In the genomic region with DNA sequence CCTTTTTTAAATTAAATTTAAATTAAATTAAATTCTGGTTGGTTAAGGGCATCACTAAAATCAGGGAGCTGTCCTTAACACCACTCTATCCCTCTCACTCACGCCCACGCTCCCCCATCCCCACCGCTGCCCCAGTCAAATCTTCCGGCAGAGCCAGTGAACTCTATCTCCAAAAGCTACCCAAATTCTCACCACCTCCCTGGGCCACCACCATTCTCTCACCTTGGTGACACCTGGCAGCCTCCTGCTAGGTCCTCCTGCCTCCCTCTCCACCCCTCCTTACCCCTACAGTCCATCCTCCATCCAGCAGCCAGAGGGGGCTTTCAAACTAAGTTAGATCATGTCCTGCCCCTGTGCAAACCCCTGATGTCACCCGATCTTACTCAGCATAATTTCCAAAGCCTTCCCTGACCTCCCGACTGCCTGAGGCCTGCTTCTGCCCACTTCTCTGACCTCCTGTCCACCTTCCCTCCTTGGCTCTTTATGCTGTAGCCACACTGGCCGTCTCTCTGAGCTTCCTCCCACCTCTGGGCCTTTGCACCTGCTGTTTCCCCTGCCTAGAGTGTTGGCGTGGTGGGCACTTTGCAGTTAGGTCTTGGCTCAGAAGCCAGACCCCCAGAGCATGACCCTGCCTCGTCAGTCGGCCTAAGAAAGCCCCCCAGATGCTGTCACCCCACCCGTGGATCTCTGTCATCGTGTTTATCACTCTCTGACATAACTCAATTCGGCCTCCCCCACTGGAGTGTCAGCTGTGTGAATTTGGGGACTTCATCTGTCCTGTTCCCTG, we compare ENCODE assay signal across 1 cellular context.
TF ChIP-seq lines count a peak whose summit lies in the region.

No MANE protein-coding gene starts in this region.

TF ChIP-seq in HepG2, 621 proteins besides CTCF, POLR2A, EP300 and RAD21 (continues in another document):
- TF ChIP-seq GTF3A (CRISPR knock-in tag; conservative IDR thresholded peaks at IDR 0.05) (no peak), KLF16 (CRISPR knock-in tag; IDR thresholded peaks at IDR 0.05) (no peak), MLLT10 (CRISPR knock-in tag; IDR thresholded peaks at IDR 0.05) (no peak), EEA1 (CRISPR knock-in tag; IDR thresholded peaks at IDR 0.05; ENCODE audit: borderline replicate concordance) (0 out of 2 replicates have a peak, but pooled peaks have one; percentile 23), HMG20A (CRISPR knock-in tag; IDR thresholded peaks at IDR 0.05; ENCODE audit: borderline replicate concordance) (no peak), MAFK (conservative IDR thresholded peaks at IDR 0.05 in 1 of 2, IDR thresholded peaks at IDR 0.05 in 1 of 2; ENCODE audit: low read length in 2 of 2) (peak; percentile 84 to 87), ZNF350 (CRISPR knock-in tag; IDR thresholded peaks at IDR 0.05; ENCODE audit: borderline replicate concordance, low read depth) (peak; percentile 52; the same call in 1 of the 2 replicates), ZFP90 (CRISPR knock-in tag; IDR thresholded peaks at IDR 0.05; ENCODE audit: borderline replicate concordance) (no peak), SNAPC2 (CRISPR knock-in tag; IDR thresholded peaks at IDR 0.05) (no peak), MAFF (IDR thresholded peaks at IDR 0.05; ENCODE audit: low read depth, low read length) (peak; percentile 79), STAG1 (CRISPR knock-in tag; IDR thresholded peaks at IDR 0.05) (0 out of 2 replicates have a peak, but pooled peaks have one; percentile 10), ZNF562 (CRISPR knock-in tag; IDR thresholded peaks at IDR 0.05; ENCODE audit: borderline replicate concordance) (no peak), ZIK1 (CRISPR knock-in tag; IDR thresholded peaks at IDR 0.05; ENCODE audit: borderline replicate concordance, low read depth) (no peak), ZNF782 (CRISPR knock-in tag; IDR thresholded peaks at IDR 0.05; ENCODE audit: borderline replicate concordance) (no peak), NAIF1 (CRISPR knock-in tag; IDR thresholded peaks at IDR 0.05; ENCODE audit: borderline replicate concordance) (no peak), ZSCAN12 (CRISPR knock-in tag; IDR thresholded peaks at IDR 0.05) (no peak), MAFG (CRISPR knock-in tag; IDR thresholded peaks at IDR 0.05) (peak; percentile 75), ZNF530 (CRISPR knock-in tag; IDR thresholded peaks at IDR 0.05; ENCODE audit: low read depth) (no peak), RXRB (CRISPR knock-in tag; IDR thresholded peaks at IDR 0.05; ENCODE audit: borderline replicate concordance) (no peak), ZNF432 (CRISPR knock-in tag; IDR thresholded peaks at IDR 0.05; ENCODE audit: borderline replicate concordance) (no peak), SNRNP70 (IDR thresholded peaks at IDR 0.05; ENCODE audit: low read depth, low read length) (no peak), ZFP37 (CRISPR knock-in tag; IDR thresholded peaks at IDR 0.05; ENCODE audit: borderline replicate concordance) (no peak), YEATS2 (CRISPR knock-in tag; IDR thresholded peaks at IDR 0.05; ENCODE audit: borderline replicate concordance) (no peak), KDM2A (CRISPR knock-in tag; IDR thresholded peaks at IDR 0.05; ENCODE audit: borderline replicate concordance, low read depth) (no peak), ATF7 (IDR thresholded peaks at IDR 0.05) (no peak), ATF7 (CRISPR knock-in tag; IDR thresholded peaks at IDR 0.05) (no peak), ZBTB21 (CRISPR knock-in tag; IDR thresholded peaks at IDR 0.05) (no peak), FOSL1 (CRISPR knock-in tag; IDR thresholded peaks at IDR 0.05; ENCODE audit: borderline replicate concordance) (no peak), ADNP (CRISPR knock-in tag; IDR thresholded peaks at IDR 0.05) (no peak)
- TF ChIP-seq, protein P1, sequence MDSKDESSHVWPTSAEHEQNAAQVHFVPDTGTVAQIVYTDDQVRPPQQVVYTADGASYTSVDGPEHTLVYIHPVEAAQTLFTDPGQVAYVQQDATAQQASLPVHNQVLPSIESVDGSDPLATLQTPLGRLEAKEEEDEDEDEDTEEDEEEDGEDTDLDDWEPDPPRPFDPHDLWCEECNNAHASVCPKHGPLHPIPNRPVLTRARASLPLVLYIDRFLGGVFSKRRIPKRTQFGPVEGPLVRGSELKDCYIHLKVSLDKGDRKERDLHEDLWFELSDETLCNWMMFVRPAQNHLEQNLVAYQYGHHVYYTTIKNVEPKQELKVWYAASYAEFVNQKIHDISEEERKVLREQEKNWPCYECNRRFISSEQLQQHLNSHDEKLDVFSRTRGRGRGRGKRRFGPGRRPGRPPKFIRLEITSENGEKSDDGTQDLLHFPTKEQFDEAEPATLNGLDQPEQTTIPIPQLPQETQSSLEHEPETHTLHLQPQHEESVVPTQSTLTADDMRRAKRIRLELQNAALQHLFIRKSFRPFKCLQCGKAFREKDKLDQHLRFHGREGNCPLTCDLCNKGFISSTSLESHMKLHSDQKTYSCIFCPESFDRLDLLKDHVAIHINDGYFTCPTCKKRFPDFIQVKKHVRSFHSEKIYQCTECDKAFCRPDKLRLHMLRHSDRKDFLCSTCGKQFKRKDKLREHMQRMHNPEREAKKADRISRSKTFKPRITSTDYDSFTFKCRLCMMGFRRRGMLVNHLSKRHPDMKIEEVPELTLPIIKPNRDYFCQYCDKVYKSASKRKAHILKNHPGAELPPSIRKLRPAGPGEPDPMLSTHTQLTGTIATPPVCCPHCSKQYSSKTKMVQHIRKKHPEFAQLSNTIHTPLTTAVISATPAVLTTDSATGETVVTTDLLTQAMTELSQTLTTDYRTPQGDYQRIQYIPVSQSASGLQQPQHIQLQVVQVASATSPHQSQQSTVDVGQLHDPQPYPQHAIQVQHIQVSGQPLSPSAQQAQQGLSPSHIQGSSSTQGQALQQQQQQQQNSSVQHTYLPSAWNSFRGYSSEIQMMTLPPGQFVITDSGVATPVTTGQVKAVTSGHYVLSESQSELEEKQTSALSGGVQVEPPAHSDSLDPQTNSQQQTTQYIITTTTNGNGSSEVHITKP (CRISPR knock-in tag; IDR thresholded peaks at IDR 0.05; ENCODE audit: low read depth), result no peak
- TF ChIP-seq, protein P2, sequence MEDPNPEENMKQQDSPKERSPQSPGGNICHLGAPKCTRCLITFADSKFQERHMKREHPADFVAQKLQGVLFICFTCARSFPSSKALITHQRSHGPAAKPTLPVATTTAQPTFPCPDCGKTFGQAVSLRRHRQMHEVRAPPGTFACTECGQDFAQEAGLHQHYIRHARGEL (CRISPR knock-in tag; IDR thresholded peaks at IDR 0.05), result 0 out of 2 replicates have a peak, but pooled peaks have one; percentile 33
- TF ChIP-seq, protein P3, sequence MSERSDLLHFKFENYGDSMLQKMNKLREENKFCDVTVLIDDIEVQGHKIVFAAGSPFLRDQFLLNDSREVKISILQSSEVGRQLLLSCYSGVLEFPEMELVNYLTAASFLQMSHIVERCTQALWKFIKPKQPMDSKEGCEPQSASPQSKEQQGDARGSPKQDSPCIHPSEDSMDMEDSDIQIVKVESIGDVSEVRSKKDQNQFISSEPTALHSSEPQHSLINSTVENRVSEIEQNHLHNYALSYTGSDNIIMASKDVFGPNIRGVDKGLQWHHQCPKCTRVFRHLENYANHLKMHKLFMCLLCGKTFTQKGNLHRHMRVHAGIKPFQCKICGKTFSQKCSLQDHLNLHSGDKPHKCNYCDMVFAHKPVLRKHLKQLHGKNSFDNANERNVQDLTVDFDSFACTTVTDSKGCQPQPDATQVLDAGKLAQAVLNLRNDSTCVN (CRISPR knock-in tag; IDR thresholded peaks at IDR 0.05; ENCODE audit: borderline replicate concordance), result no peak
- TF ChIP-seq, protein P4, sequence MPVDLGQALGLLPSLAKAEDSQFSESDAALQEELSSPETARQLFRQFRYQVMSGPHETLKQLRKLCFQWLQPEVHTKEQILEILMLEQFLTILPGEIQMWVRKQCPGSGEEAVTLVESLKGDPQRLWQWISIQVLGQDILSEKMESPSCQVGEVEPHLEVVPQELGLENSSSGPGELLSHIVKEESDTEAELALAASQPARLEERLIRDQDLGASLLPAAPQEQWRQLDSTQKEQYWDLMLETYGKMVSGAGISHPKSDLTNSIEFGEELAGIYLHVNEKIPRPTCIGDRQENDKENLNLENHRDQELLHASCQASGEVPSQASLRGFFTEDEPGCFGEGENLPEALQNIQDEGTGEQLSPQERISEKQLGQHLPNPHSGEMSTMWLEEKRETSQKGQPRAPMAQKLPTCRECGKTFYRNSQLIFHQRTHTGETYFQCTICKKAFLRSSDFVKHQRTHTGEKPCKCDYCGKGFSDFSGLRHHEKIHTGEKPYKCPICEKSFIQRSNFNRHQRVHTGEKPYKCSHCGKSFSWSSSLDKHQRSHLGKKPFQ (CRISPR knock-in tag; IDR thresholded peaks at IDR 0.05; ENCODE audit: insufficient replicate concordance), result no peak
- TF ChIP-seq, protein P5, sequence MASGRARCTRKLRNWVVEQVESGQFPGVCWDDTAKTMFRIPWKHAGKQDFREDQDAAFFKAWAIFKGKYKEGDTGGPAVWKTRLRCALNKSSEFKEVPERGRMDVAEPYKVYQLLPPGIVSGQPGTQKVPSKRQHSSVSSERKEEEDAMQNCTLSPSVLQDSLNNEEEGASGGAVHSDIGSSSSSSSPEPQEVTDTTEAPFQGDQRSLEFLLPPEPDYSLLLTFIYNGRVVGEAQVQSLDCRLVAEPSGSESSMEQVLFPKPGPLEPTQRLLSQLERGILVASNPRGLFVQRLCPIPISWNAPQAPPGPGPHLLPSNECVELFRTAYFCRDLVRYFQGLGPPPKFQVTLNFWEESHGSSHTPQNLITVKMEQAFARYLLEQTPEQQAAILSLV (CRISPR knock-in tag; IDR thresholded peaks at IDR 0.05; ENCODE audit: borderline replicate concordance), result 0 out of 2 replicates have a peak, but pooled peaks have one; percentile 32
- TF ChIP-seq, protein P6, sequence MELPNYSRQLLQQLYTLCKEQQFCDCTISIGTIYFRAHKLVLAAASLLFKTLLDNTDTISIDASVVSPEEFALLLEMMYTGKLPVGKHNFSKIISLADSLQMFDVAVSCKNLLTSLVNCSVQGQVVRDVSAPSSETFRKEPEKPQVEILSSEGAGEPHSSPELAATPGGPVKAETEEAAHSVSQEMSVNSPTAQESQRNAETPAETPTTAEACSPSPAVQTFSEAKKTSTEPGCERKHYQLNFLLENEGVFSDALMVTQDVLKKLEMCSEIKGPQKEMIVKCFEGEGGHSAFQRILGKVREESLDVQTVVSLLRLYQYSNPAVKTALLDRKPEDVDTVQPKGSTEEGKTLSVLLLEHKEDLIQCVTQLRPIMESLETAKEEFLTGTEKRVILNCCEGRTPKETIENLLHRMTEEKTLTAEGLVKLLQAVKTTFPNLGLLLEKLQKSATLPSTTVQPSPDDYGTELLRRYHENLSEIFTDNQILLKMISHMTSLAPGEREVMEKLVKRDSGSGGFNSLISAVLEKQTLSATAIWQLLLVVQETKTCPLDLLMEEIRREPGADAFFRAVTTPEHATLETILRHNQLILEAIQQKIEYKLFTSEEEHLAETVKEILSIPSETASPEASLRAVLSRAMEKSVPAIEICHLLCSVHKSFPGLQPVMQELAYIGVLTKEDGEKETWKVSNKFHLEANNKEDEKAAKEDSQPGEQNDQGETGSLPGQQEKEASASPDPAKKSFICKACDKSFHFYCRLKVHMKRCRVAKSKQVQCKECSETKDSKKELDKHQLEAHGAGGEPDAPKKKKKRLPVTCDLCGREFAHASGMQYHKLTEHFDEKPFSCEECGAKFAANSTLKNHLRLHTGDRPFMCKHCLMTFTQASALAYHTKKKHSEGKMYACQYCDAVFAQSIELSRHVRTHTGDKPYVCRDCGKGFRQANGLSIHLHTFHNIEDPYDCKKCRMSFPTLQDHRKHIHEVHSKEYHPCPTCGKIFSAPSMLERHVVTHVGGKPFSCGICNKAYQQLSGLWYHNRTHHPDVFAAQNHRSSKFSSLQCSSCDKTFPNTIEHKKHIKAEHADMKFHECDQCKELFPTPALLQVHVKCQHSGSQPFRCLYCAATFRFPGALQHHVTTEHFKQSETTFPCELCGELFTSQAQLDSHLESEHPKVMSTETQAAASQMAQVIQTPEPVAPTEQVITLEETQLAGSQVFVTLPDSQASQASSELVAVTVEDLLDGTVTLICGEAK (IDR thresholded peaks at IDR 0.05), result no peak
- TF ChIP-seq, protein P6 (CRISPR knock-in tag; IDR thresholded peaks at IDR 0.05), result no peak
